In genomic region chr3:126135398-126136076, GRCh38 we compare ENCODE assay signal across 18 cellular contexts. TPM values are rescaled to one million over a fixed set of nuclear protein-coding genes. Genes with fewer than 3 reads are reported as not detected.
DNase-seq lines count a peak whose midpoint lies in the region; ATAC-seq and TF ChIP-seq lines count a peak whose summit lies in the region.
"Had no signal": no experiment of that assay in that cellular context is flagged by ENCODE, and none has a peak within 500 bp of the region (broad histone marks: within the 10 kb centered on the region; RNA-seq: fewer than 3 reads in every experiment).

No MANE protein-coding gene starts in this region.

- H3K9ac ChIP-seq in neural progenitor cell = no peak overlapping the region
- H3K9ac ChIP-seq: KMS-11 had no signal

- no peaks in the 10 kb centered on the region for H3K4me1 Mint-ChIP-seq in chondrocyte (ENCODE audit: low read depth)
- peaks cover 9% of the 10 kb centered on the region for H3K4me1 Mint-ChIP-seq in neural progenitor cell
- H3K4me1 Mint-ChIP-seq: activated CD4-positive, alpha-beta T cell treated with anti-CD3 and anti-CD28 coated beads, Interleukin-2, amount 10 ng/mL, durations not matched to agents 24 days and 14 days; activated T-helper 17 cell treated with anti-CD3 and anti-CD28 coated beads, Interleukin-2, amount 50 U/mL, for 72 hours had no signal

- H3K79me2 ChIP-seq in neural progenitor cell (ENCODE audit: low read depth) = no peaks in the 10 kb centered on the region

- no peak for TF ChIP-seq CTCF in chondrocyte (IDR thresholded peaks at IDR 0.05)
- no peak for TF ChIP-seq CTCF in neural progenitor cell (IDR thresholded peaks at IDR 0.05)

- H3K27me3 Mint-ChIP-seq in chondrocyte (ENCODE audit: low read depth) = peaks cover 38% of the 10 kb centered on the region
- H3K27me3 Mint-ChIP-seq in neural progenitor cell (ENCODE audit: insufficient read depth, low read depth) = peaks cover 2% of the 10 kb centered on the region

- H3K36me3 ChIP-seq in neural progenitor cell = no peaks in the 10 kb centered on the region

- intact Hi-C loops in Right ventricle myocardium superior (cut with DNase I) = no loop called here
- intact Hi-C loops in Right ventricle myocardium inferior (cut with DNase I) = loop anchor here (1.0 kb wide), 1 partner anchor 111 kb away; no protein-coding TSS in a partner anchor

- no peaks in the 10 kb centered on the region for H3K27me3 ChIP-seq in neural progenitor cell

- peaks cover 3% of the 10 kb centered on the region for H3K4me1 ChIP-seq in neural progenitor cell

- DNase-seq in Right ventricle myocardium superior (peak; percentile 32), Right ventricle myocardium inferior (ENCODE audit: missing footprints) (no peak), chondrocyte (ENCODE audit: low spot score) (peak; percentile 77), neural progenitor cell (ENCODE audit: low spot score) (no peak), ureter (ENCODE audit: low spot score) (peak; percentile 39), dermis blood vessel endothelial cell (no peak), GDM1 (lab: John Stamatoyannopoulos, UW) (no peak), NCI-H2107 treated with DMSO at 0.1 percent for 48 hours (lab: John Stamatoyannopoulos, UW; ENCODE audit: unreplicated experiment) (no peak)
- DNase-seq: activated CD4-positive, alpha-beta T cell treated with anti-CD3 and anti-CD28 coated beads, Interleukin-2, amount 10 ng/mL, durations not matched to agents 24 days and 14 days; foreskin melanocyte; NCI-H1092; NCI-H748 treated with DMSO at 0.1 percent for 48 hours had no signal

- no peak overlapping the region for H3K4me2 ChIP-seq in neural progenitor cell
- H3K4me2 ChIP-seq: KMS-11 had no signal

- H3K9me3 ChIP-seq in neural progenitor cell (ENCODE audit: low read depth) = no peaks in the 10 kb centered on the region

- H3K27ac Mint-ChIP-seq in chondrocyte (ENCODE audit: unreplicated experiment) = no peak overlapping the region
- H3K27ac Mint-ChIP-seq in neural progenitor cell = peak overlapping the region; percentile 31
- H3K27ac Mint-ChIP-seq: activated CD4-positive, alpha-beta T cell treated with anti-CD3 and anti-CD28 coated beads, Interleukin-2, amount 10 ng/mL, durations not matched to agents 24 days and 14 days; activated T-helper 17 cell treated with anti-CD3 and anti-CD28 coated beads, Interleukin-2, amount 50 U/mL, for 72 hours; CD8-positive, alpha-beta T cell; progenitor cell of endocrine pancreas; stimulated activated effector memory CD8-positive, alpha-beta T cell treated with anti-CD3 and anti-CD28 coated beads, Interleukin-12 subunit alpha, Interleukin-12 subunit beta, amount 100 ng/mL, for 72 hours had no signal

- H3K4me3 Mint-ChIP-seq in chondrocyte (ENCODE audit: unreplicated experiment) (no peak overlapping the region), neural progenitor cell (no peak overlapping the region)
- H3K4me3 Mint-ChIP-seq: activated CD4-positive, alpha-beta T cell treated with anti-CD3 and anti-CD28 coated beads, Interleukin-2, amount 10 ng/mL, durations not matched to agents 24 days and 14 days; activated T-helper 17 cell treated with anti-CD3 and anti-CD28 coated beads, Interleukin-2, amount 50 U/mL, for 72 hours; CD8-positive, alpha-beta T cell; stimulated activated effector memory CD8-positive, alpha-beta T cell treated with anti-CD3 and anti-CD28 coated beads, Interleukin-12 subunit alpha, Interleukin-12 subunit beta, amount 100 ng/mL, for 72 hours had no signal

- H3K4me3 ChIP-seq in neural progenitor cell = no peak overlapping the region
- H3K4me3 ChIP-seq: SK-N-MC had no signal

- H3K9me3 Mint-ChIP-seq in chondrocyte (ENCODE audit: low read depth) = no peaks in the 10 kb centered on the region
- H3K9me3 Mint-ChIP-seq in neural progenitor cell = no peaks in the 10 kb centered on the region
- H3K9me3 Mint-ChIP-seq: activated CD4-positive, alpha-beta T cell treated with anti-CD3 and anti-CD28 coated beads, Interleukin-2, amount 10 ng/mL, durations not matched to agents 24 days and 14 days; activated T-helper 17 cell treated with anti-CD3 and anti-CD28 coated beads, Interleukin-2, amount 50 U/mL, for 72 hours; CD8-positive, alpha-beta T cell; stimulated activated effector memory CD8-positive, alpha-beta T cell treated with anti-CD3 and anti-CD28 coated beads, Interleukin-12 subunit alpha, Interleukin-12 subunit beta, amount 100 ng/mL, for 72 hours had no signal

- H2AFZ ChIP-seq in neural progenitor cell (replicated peaks) = no peak overlapping the region

- no peaks in the 10 kb centered on the region for H3F3A ChIP-seq in neural progenitor cell (ENCODE audit: low read depth)

- ATAC-seq in Right ventricle myocardium superior (ENCODE audit: poor library complexity) (no peak), Right ventricle myocardium inferior (no peak)
- ATAC-seq: activated T-helper 17 cell treated with anti-CD3 and anti-CD28 coated beads, Interleukin-2, amount 50 U/mL, for 72 hours; CD8-positive, alpha-beta T cell; stimulated activated effector memory CD8-positive, alpha-beta T cell treated with anti-CD3 and anti-CD28 coated beads, Interleukin-12 subunit alpha, Interleukin-12 subunit beta, amount 100 ng/mL, for 72 hours had no signal

- peaks cover 3% of the 10 kb centered on the region for H3K36me3 Mint-ChIP-seq in chondrocyte (ENCODE audit: low read depth)
- no peaks in the 10 kb centered on the region for H3K36me3 Mint-ChIP-seq in neural progenitor cell
- H3K36me3 Mint-ChIP-seq: CD8-positive, alpha-beta T cell; stimulated activated effector memory CD8-positive, alpha-beta T cell treated with anti-CD3 and anti-CD28 coated beads, Interleukin-12 subunit alpha, Interleukin-12 subunit beta, amount 100 ng/mL, for 72 hours had no signal

- H3K27ac ChIP-seq in neural progenitor cell = no peak overlapping the region
- H3K27ac ChIP-seq: KMS-11, SK-N-MC had no signal

- H4K20me1 ChIP-seq in neural progenitor cell (ENCODE audit: low read depth) = no peaks in the 10 kb centered on the region

RNA-seq across cellular contexts. Expression of gene ALDH1L1, which starts 44.8 kb away (rescaled TPM):
- total RNA-seq in Right ventricle myocardium superior (21.5 TPM), Right ventricle myocardium inferior (23.1 TPM), chondrocyte (0.51 to 1.9 TPM (median 0.60 TPM) in 3 replicates), neural progenitor cell (ENCODE audit: low replicate concordance) (0.31 and 0.60 TPM in 2 replicates), ureter (129 TPM), dermis blood vessel endothelial cell (not detected in 2 replicates)
- total RNA-seq: activated CD4-positive, alpha-beta T cell treated with anti-CD3 and anti-CD28 coated beads, Interleukin-2, amount 10 ng/mL, durations not matched to agents 24 days and 14 days; CD8-positive, alpha-beta T cell had no signal

RNA-seq across cellular contexts. Expression of gene SLC41A3, which starts 51.6 kb away (rescaled TPM):
- total RNA-seq in Right ventricle myocardium superior = 34.7 TPM
- total RNA-seq in Right ventricle myocardium inferior = 36.2 TPM
- total RNA-seq in chondrocyte = 38.5 to 51.9 TPM (median 43.2 TPM) in 3 replicates
- 24.9 and 52.3 TPM in 2 replicates for total RNA-seq in neural progenitor cell (ENCODE audit: low replicate concordance)
- total RNA-seq in ureter = 72.0 TPM
- total RNA-seq in dermis blood vessel endothelial cell = 88.0 and 98.2 TPM in 2 replicates

Comparison
In these comparisons a context has a peak if more than half of its experiments do, and no peak if none do; other contexts are left out.
1. DNase-seq: peak in Right ventricle myocardium superior (single experiment), chondrocyte (single experiment) and ureter (single experiment); none in Right ventricle myocardium inferior (single experiment), neural progenitor cell (single experiment), dermis blood vessel endothelial cell (single experiment), GDM1 (single experiment) and NCI-H2107 treated with DMSO at 0.1 percent for 48 hours (single experiment).